In genomic region chr9:35562895-35563746, GRCh38 we compare ENCODE assay signal across 15 cellular contexts. TPM values are rescaled to one million over a fixed set of nuclear protein-coding genes. Genes with fewer than 3 reads are reported as not detected.
DNase-seq lines count a peak whose midpoint lies in the region; ATAC-seq and TF ChIP-seq lines count a peak whose summit lies in the region.
"Had no signal": no experiment of that assay in that cellular context is flagged by ENCODE, and none has a peak within 500 bp of the region (broad histone marks: within the 10 kb centered on the region; RNA-seq: fewer than 3 reads in every experiment).

No MANE protein-coding gene starts in this region.

- ATAC-seq in psoas muscle, result peak in 1 of 4 donors; percentile 2
- ATAC-seq in GM18505 (IDR thresholded peaks at IDR 0.05; ENCODE audit: unreplicated experiment), result no peak
- no peak for ATAC-seq in HG03354 (IDR thresholded peaks at IDR 0.05; ENCODE audit: poor library complexity, severe bottlenecking, unreplicated experiment)
- ATAC-seq in GM21423 (IDR thresholded peaks at IDR 0.05; ENCODE audit: unreplicated experiment), result no peak

- no peaks in the 10 kb centered on the region for H3K27me3 ChIP-seq in ascending aorta
- H3K27me3 ChIP-seq in right atrium auricular region, result no peaks in the 10 kb centered on the region
- H3K27me3 ChIP-seq in psoas muscle (ENCODE audit: insufficient read depth in 3 of 3, low read length in 2 of 3), result no peaks in the 10 kb centered on the region
- H3K27me3 ChIP-seq: pancreas had no signal

- no peaks in the 10 kb centered on the region for H3K9me3 Mint-ChIP-seq in CD14-positive monocyte

- WGBS in psoas muscle, 3 donors, result 43 to 72% (median 47%) methylated on average over 19 of the region's 19 CpGs

- TF ChIP-seq CTCF in CD14-positive monocyte (IDR thresholded peaks at IDR 0.05) (no peak), ascending aorta (IDR thresholded peaks at IDR 0.05) (no peak), right atrium auricular region (IDR thresholded peaks at IDR 0.05) (no peak), psoas muscle (IDR thresholded peaks at IDR 0.05) (no peak)

- H3K4me1 Mint-ChIP-seq in CD14-positive monocyte, result peaks cover 14% of the 10 kb centered on the region

- H3K4me3 Mint-ChIP-seq in CD14-positive monocyte, result peak overlapping the region in 1 of 2 donors; percentile 35

- H3K27ac Mint-ChIP-seq in CD14-positive monocyte, result peak overlapping the region in 6 of 7 donors; percentile 21 to 72 (median 66)

- TF ChIP-seq POLR2A in GM18505 (IDR thresholded peaks at IDR 0.05; ENCODE audit: borderline replicate concordance, extremely low read depth, insufficient read depth, insufficient read length), result no peak

- intact Hi-C loops in CD14-positive monocyte (cut with micrococcal nuclease), result no loop called here
- intact Hi-C loops in ascending aorta (cut with DNase I), result loop anchor here (2.0 to 10.0 kb wide), 5 partner anchors 44 to 568 kb away; partner anchors contain the start of genes ATOSB and UNC13B
- intact Hi-C loops in psoas muscle (cut with DNase I), result loop anchor here in 1 of 2 donors (5.0 to 10.0 kb wide), 2 partner anchors 268 to 446 kb away; partner anchors contain the start of gene ATOSB

- DNase-seq in CD14-positive monocyte (ENCODE audit: low spot score) (no peak), ascending aorta (ENCODE audit: low spot score in 2 of 2) (no peak), right atrium auricular region (ENCODE audit: low spot score) (no peak), psoas muscle (peak in 1 of 2 donors; percentile 60)
- no peak for DNase-seq in activated CD4-positive, alpha-beta T cell treated with anti-CD3 and anti-CD28 coated beads, Interleukin-2, amount 50 U/mL, for 1 hour
- DNase-seq: activated effector memory CD4-positive, alpha-beta T cell treated with anti-CD3 and anti-CD28 coated beads, Interleukin-2, amount 50 U/mL, for 16 hours; GOT3; Karpas-422; NCI-H446; pancreas; SHP77 had no signal

- peaks cover 13 to 15% of the 10 kb centered on the region in 2 donors for H3K36me3 Mint-ChIP-seq in CD14-positive monocyte

- H3K36me3 ChIP-seq in ascending aorta (peaks cover 33 to 45% of the 10 kb centered on the region in 2 donors), right atrium auricular region (peaks cover 44% of the 10 kb centered on the region), psoas muscle (ENCODE audit: insufficient read depth in 1 of 2, low read depth in 1 of 2) (peaks cover 0 to 27% of the 10 kb centered on the region in 2 donors)

- H3K9me3 ChIP-seq in ascending aorta (no peaks in the 10 kb centered on the region), right atrium auricular region (no peaks in the 10 kb centered on the region), psoas muscle (no peaks in the 10 kb centered on the region)
- H3K9me3 ChIP-seq: pancreas had no signal

- H3K4me3 ChIP-seq in ascending aorta, result peak overlapping the region; percentile 17 to 19
- H3K4me3 ChIP-seq in right atrium auricular region, result peak overlapping the region in 1 of 2 donors; percentile 24
- peak overlapping the region; percentile 58 for H3K4me3 ChIP-seq in psoas muscle
- H3K4me3 ChIP-seq: pancreas had no signal

- H3K4me1 ChIP-seq in ascending aorta (peaks cover 23 to 52% of the 10 kb centered on the region in 2 donors), right atrium auricular region (peaks cover 0 to 31% of the 10 kb centered on the region in 2 donors), psoas muscle (peaks cover 82% of the 10 kb centered on the region)
- H3K4me1 ChIP-seq: pancreas had no signal

- H3K27me3 Mint-ChIP-seq in CD14-positive monocyte (ENCODE audit: low read depth in 3 of 3), result no peaks in the 10 kb centered on the region

- H3K27ac ChIP-seq in ascending aorta (peak overlapping the region; percentile 83 to 94), right atrium auricular region (peak overlapping the region; percentile 65 to 66), psoas muscle (peak overlapping the region; percentile 90)
- H3K27ac ChIP-seq: pancreas, VCaP had no signal

RNA-seq across cellular contexts. Expression of gene TESK1, which starts 41.9 kb away (rescaled TPM):
- 1 to 10 TPM; 2.9 TPM for polyA plus RNA-seq in CD14-positive monocyte
- 70.2 TPM for total RNA-seq in ascending aorta
- total RNA-seq in right atrium auricular region, result 10 to 100 TPM; 16.5 to 28.0 TPM
- total RNA-seq in psoas muscle, result 10 to 100 TPM; 44.4 to 81.0 (median 56.8) TPM
- 10 to 100 TPM; 59.4 to 73.6 (median 70.7) TPM for polyA plus RNA-seq in psoas muscle

RNA-seq across cellular contexts. Expression of gene CD72, which starts 55.1 kb away (rescaled TPM):
- polyA plus RNA-seq in CD14-positive monocyte (1 to 10 TPM; 1.6 to 1.8 TPM), psoas muscle (1 to 10 TPM in 1 of 3 donors, under 1 TPM in 2; 0.46 to 1.2 (median 0.68) TPM)
- total RNA-seq in ascending aorta (not detected), right atrium auricular region (1 to 10 TPM in 1 of 2 donors, under 1 TPM in 1; 0.79 to 1.3 TPM), psoas muscle (under 1 TPM; 0.57 to 0.71 (median 0.64) TPM)
